ENCODE assay signal across 9 cellular contexts in genomic region chr3:194205675-194206133, GRCh38.
A peak's percentile ranks its signal among the peaks of the same experiment; 100 is the strongest.
DNase-seq lines count a peak whose midpoint lies in the region; ATAC-seq, FAIRE-seq and TF ChIP-seq lines count a peak whose summit lies in the region.
"Had no signal": no experiment of that assay in that cellular context is flagged by ENCODE, and none has a peak within 500 bp of the region (broad histone marks: within the 10 kb centered on the region; RNA-seq: fewer than 3 reads in every experiment).

No MANE protein-coding gene starts in this region.

- H3K79me2 ChIP-seq in K562 (ENCODE audit: control insufficient read depth, insufficient read depth, low read length) = no peaks in the 10 kb centered on the region

- H3K9me3 ChIP-seq in K562 (replicated peaks; ENCODE audit: control insufficient read depth, insufficient read depth, low read depth, low read length) = no peaks in the 10 kb centered on the region

- peak; percentile 44 for FAIRE-seq in K562 (lab: Jason Lieb, UNC)

- H3K27me3 ChIP-seq in K562 (ENCODE audit: control insufficient read depth in 2 of 2, insufficient read depth in 2 of 2, low read length in 2 of 2) = no peaks in the 10 kb centered on the region

- H3K4me2 ChIP-seq in K562 (ENCODE audit: insufficient read depth, low read length) = no peak overlapping the region; the same call in 1 of the 2 replicates

- no peak for TF ChIP-seq POLR2A in K562 (conservative IDR thresholded peaks at IDR 0.05)

- CTCF ChIA-PET in K562 (lab: Yijun Ruan, JAX; ENCODE audit: low intra/inter-chr PET ratio) = no interaction called here

- H3K4me3 ChIP-seq in K562 = no peak overlapping the region

- peaks cover 19 to 20% of the 10 kb centered on the region in 2 experiments for H3K4me1 ChIP-seq in K562 (replicated peaks in 1 of 2; ENCODE audit: control insufficient read depth in 2 of 2, insufficient read depth in 2 of 2, low read length in 2 of 2)

- in situ Hi-C loops in K562 (cut with MboI) = no loop called here

- DNase-seq in activated CD4-positive, alpha-beta T cell treated with anti-CD3 and anti-CD28 coated beads for 48 hours = peak; percentile 47
- DNase-seq in activated CD4-positive, alpha-beta T cell treated with anti-CD3 and anti-CD28 coated beads for 4 hours = no peak
- DNase-seq in NCI-H510A treated with DMSO at 0.1 percent for 48 hours (lab: John Stamatoyannopoulos, UW) = peak; percentile 70
- peak in 1 of 4 experiments; percentile 66 for DNase-seq in K562 (ENCODE audit: extremely low read depth in 1 of 4, low spot score in 3 of 4)
- peak; percentile 33 for DNase-seq in stimulated activated CD4-positive, alpha-beta T cell treated with anti-CD3 and anti-CD28 coated beads, Interleukin-4, amount 100 ng/mL, for 1 hour
- no peak for DNase-seq in GM19240 (ENCODE audit: insufficient read length, low spot score)
- DNase-seq: HFFc6 had no signal

- no TSS peak for BruUV-seq in K562 (replicated peaks; lab: Mats Ljungman, UMichigan)

- no peaks in the 10 kb centered on the region for H3K9me1 ChIP-seq in K562 (ENCODE audit: control insufficient read depth, insufficient read depth, low read length)

- no peaks in the 10 kb centered on the region for H3K36me3 ChIP-seq in K562 (ENCODE audit: control insufficient read depth, insufficient read depth, low read length)

- peak in 1 of 2 experiments; percentile 17; a peak in 1 of 4 replicates for TF ChIP-seq RAD21 in K562 (CRISPR knock-in tag; conservative IDR thresholded peaks at IDR 0.05 in 1 of 2, IDR thresholded peaks at IDR 0.05 in 1 of 2)

- peak overlapping the region; percentile 13; the same call in 2 of the 3 replicates for H3K27ac ChIP-seq in K562 (ENCODE audit: extremely low read depth, low read depth, low read length)

- intact Hi-C loops in K562 (cut with micrococcal nuclease) = no loop called here

- no peak for TF ChIP-seq CTCF in K562 (IDR thresholded peaks at IDR 0.05 in 2 of 3, conservative IDR thresholded peaks at IDR 0.05 in 1 of 3; ENCODE audit: insufficient read depth in 2 of 3, low read depth in 1 of 3, low read length in 3 of 3)

- TF ChIP-seq EP300 in K562 (IDR thresholded peaks at IDR 0.05; ENCODE audit: low read length) = 0 out of 2 replicates have a peak, but pooled peaks have one; percentile 18

- peak overlapping the region; percentile 90 for H2AFZ ChIP-seq in K562 (ENCODE audit: low read depth, low read length)

- no peak overlapping the region for H3K9ac ChIP-seq in K562 (ENCODE audit: insufficient read depth in 1 of 2, low read depth in 2 of 2, low read length in 2 of 2)

- ATAC-seq in K562 (peak; percentile 83), GM18873 (IDR thresholded peaks at IDR 0.05; ENCODE audit: low FRiP score, unreplicated experiment) (no peak), HG03135 (IDR thresholded peaks at IDR 0.05; ENCODE audit: unreplicated experiment) (no peak)

- POLR2A ChIA-PET in K562 (lab: Yijun Ruan, JAX) = interaction anchor here (0.8 to 1.2 kb wide), 3 partner anchors 22 to 1188 kb away, joined by 3 to 4 read pairs (median 4); no protein-coding TSS in a partner anchor

- 30% methylated on average over 8 of the region's 8 CpGs for WGBS in K562 (ENCODE audit: insufficient coverage, low coverage, missing lambda C conversion rate)

- H4K20me1 ChIP-seq in K562 (replicated peaks; ENCODE audit: control insufficient read depth, insufficient read depth, low read length) = no peaks in the 10 kb centered on the region

TF ChIP-seq in K562, 482 proteins besides CTCF, POLR2A, EP300 and RAD21 (continues in another document):
- TF ChIP-seq LCOR (CRISPR knock-in tag; IDR thresholded peaks at IDR 0.05) (no peak), TCF15 (CRISPR knock-in tag; IDR thresholded peaks at IDR 0.05) (no peak), ZBTB17 (CRISPR knock-in tag; IDR thresholded peaks at IDR 0.05) (peak; percentile 36; the same call in 1 of the 2 replicates), HDAC8 (tag; IDR thresholded peaks at IDR 0.05) (no peak), BRCA1 (IDR thresholded peaks at IDR 0.05) (no peak), BRCA1 (CRISPR knock-in tag; IDR thresholded peaks at IDR 0.05) (no peak), GTF2E2 (tag; IDR thresholded peaks at IDR 0.05) (peak; percentile 63; the same call in 1 of the 2 replicates), BCLAF1 (IDR thresholded peaks at IDR 0.05; ENCODE audit: borderline replicate concordance in 1 of 2, control insufficient read depth in 1 of 2, low read depth in 2 of 2, low read length in 1 of 2) (no peak), SMARCA4 (IDR thresholded peaks at IDR 0.05) (no peak), PHF8 (IDR thresholded peaks at IDR 0.05; ENCODE audit: borderline replicate concordance, low read length) (no peak; the same call in 1 of the 2 replicates), GATA2 (CRISPR knock-in tag; IDR thresholded peaks at IDR 0.05) (no peak), GABPA (tag; conservative IDR thresholded peaks at IDR 0.05; ENCODE audit: low read depth) (peak; percentile 90), POLR3G (IDR thresholded peaks at IDR 0.05; ENCODE audit: extremely low read depth, insufficient read length, insufficient replicate concordance) (no peak), TARDBP (IDR thresholded peaks at IDR 0.05) (no peak), ZBTB33 (CRISPR knock-in tag; IDR thresholded peaks at IDR 0.05) (0 out of 2 replicates have a peak, but pooled peaks have one; percentile 21), KLF10 (CRISPR knock-in tag; IDR thresholded peaks at IDR 0.05) (no peak), ZBTB9 (CRISPR knock-in tag; IDR thresholded peaks at IDR 0.05) (0 out of 2 replicates have a peak, but pooled peaks have one; percentile 47), MAFK (IDR thresholded peaks at IDR 0.05; ENCODE audit: low read length) (no peak), BHLHE40 (IDR thresholded peaks at IDR 0.05; ENCODE audit: low read length) (no peak), E2F4 (CRISPR knock-in tag; IDR thresholded peaks at IDR 0.05; ENCODE audit: low read depth) (no peak), ZNF143 (CRISPR knock-in tag; IDR thresholded peaks at IDR 0.05) (no peak), HDAC3 (IDR thresholded peaks at IDR 0.05; ENCODE audit: borderline replicate concordance, partially characterized antibody) (no peak)

Comparison
In these comparisons a context has a peak if more than half of its experiments do, and no peak if none do; other contexts are left out.
1. DNase-seq: peak in activated CD4-positive, alpha-beta T cell treated with anti-CD3 and anti-CD28 coated beads for 48 hours (single experiment), NCI-H510A treated with DMSO at 0.1 percent for 48 hours (single experiment) and stimulated activated CD4-positive, alpha-beta T cell treated with anti-CD3 and anti-CD28 coated beads, Interleukin-4, amount 100 ng/mL, for 1 hour (single experiment); none in activated CD4-positive, alpha-beta T cell treated with anti-CD3 and anti-CD28 coated beads for 4 hours (0 of 2) and GM19240 (single experiment).